In the genomic region with DNA sequence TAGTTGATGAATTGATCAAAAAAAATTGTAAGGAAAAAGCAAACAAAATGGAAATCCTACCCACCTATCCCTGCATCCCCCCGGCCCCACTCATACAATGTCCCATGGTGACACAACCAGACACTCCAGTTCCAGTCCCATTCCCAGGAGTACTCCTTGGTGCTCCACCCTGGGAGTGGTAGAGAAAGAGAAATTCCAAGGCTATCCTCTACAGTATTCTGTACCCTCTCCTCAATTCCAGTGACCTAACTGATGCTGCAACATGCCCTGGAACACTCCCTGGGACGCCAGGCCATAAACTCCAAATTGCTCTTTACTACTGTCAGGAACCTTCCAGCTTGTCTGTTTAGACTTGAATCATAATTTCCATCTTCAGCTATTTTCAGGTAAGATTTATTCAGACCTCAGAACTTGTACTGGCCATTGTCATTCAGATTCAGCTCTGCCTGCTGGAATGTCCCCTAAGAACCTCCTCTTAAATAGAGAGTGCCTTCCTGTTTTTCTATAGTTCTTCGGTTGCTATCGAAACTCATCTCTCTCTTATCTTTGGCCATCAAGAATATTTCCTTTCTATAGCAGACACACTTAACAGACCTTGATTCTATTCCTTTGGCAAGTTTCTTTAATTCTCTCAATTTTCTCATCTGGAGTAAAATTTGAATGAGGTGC, we compare ENCODE assay signal across 27 cellular contexts. TPM values are rescaled to one million over a fixed set of nuclear protein-coding genes. Genes with fewer than 3 reads are reported as not detected.
A peak's percentile ranks its signal among the peaks of the same experiment; 100 is the strongest.
DNase-seq lines count a peak whose midpoint lies in the region; ATAC-seq and TF ChIP-seq lines count a peak whose summit lies in the region.
"Had no signal": no experiment of that assay in that cellular context is flagged by ENCODE, and none has a peak within 500 bp of the region (broad histone marks: within the 10 kb centered on the region; RNA-seq: fewer than 3 reads in every experiment).

No MANE protein-coding gene starts in this region.

- peaks cover 22% of the 10 kb centered on the region for H3K27me3 Mint-ChIP-seq in T-helper 1 cell treated with Interleukin-12 subunit alpha and Interleukin-12 subunit beta and Interleukin-4 antibody, amounts not matched to agents 30 μg/mL and 1 μg/mL, for 36 hours (ENCODE audit: low read depth)
- H3K27me3 Mint-ChIP-seq in CD4-positive, alpha-beta memory T cell: peaks cover 7 to 16% of the 10 kb centered on the region in 2 donors
- H3K27me3 Mint-ChIP-seq in T-cell: peaks cover 5 to 13% of the 10 kb centered on the region in 2 donors
- H3K27me3 Mint-ChIP-seq in endothelial cell (ENCODE audit: unreplicated experiment): peaks cover 6% of the 10 kb centered on the region

- H3K4me3 ChIP-seq in CD4-positive, alpha-beta memory T cell (ENCODE audit: low read length in 2 of 2): no peak overlapping the region
- H3K4me3 ChIP-seq in right atrium auricular region: no peak overlapping the region
- H3K4me3 ChIP-seq: ascending aorta, lung, right lobe of liver, stomach, tibial artery had no signal

- CTCF ChIA-PET in CD4-positive, alpha-beta memory T cell (lab: Charles Lee; ENCODE audit: partially characterized antibody): interaction anchor here (1.4 kb wide), 1 partner anchor 36 kb away, joined by 5 read pairs; no protein-coding TSS in a partner anchor
- CTCF ChIA-PET in T-cell (lab: Charles Lee): no interaction called here

- no peaks in the 10 kb centered on the region for H3K9me3 Mint-ChIP-seq in T-helper 1 cell treated with Interleukin-12 subunit alpha and Interleukin-12 subunit beta and Interleukin-4 antibody, amounts not matched to agents 30 μg/mL and 1 μg/mL, for 36 hours
- H3K9me3 Mint-ChIP-seq in CD4-positive, alpha-beta memory T cell: peaks cover 0 to 2% (median 0%) of the 10 kb centered on the region in 8 donors
- H3K9me3 Mint-ChIP-seq in T-cell: no peaks in the 10 kb centered on the region
- H3K9me3 Mint-ChIP-seq in endothelial cell (ENCODE audit: unreplicated experiment): no peaks in the 10 kb centered on the region
- H3K9me3 Mint-ChIP-seq: central memory CD8-positive, alpha-beta T cell had no signal

- H3K27ac Mint-ChIP-seq in T-helper 1 cell treated with Interleukin-12 subunit alpha and Interleukin-12 subunit beta and Interleukin-4 antibody, amounts not matched to agents 30 μg/mL and 1 μg/mL, for 36 hours: peak overlapping the region; percentile 23
- peak overlapping the region in 6 of 7 donors; percentile 6 to 72 (median 64) for H3K27ac Mint-ChIP-seq in CD4-positive, alpha-beta memory T cell
- H3K27ac Mint-ChIP-seq in T-cell: peak overlapping the region; percentile 42 to 64
- peak overlapping the region; percentile 73 for H3K27ac Mint-ChIP-seq in endothelial cell (ENCODE audit: unreplicated experiment)

- peak overlapping the region; percentile 10 for H3K4me3 Mint-ChIP-seq in T-helper 1 cell treated with Interleukin-12 subunit alpha and Interleukin-12 subunit beta and Interleukin-4 antibody, amounts not matched to agents 30 μg/mL and 1 μg/mL, for 36 hours
- peak overlapping the region in 7 of 8 donors; percentile 2 to 61 (median 5) for H3K4me3 Mint-ChIP-seq in CD4-positive, alpha-beta memory T cell
- H3K4me3 Mint-ChIP-seq in T-cell: peak overlapping the region in 2 of 3 donors; percentile 5 to 48
- peak overlapping the region; percentile 40 for H3K4me3 Mint-ChIP-seq in endothelial cell (ENCODE audit: unreplicated experiment)
- H3K4me3 Mint-ChIP-seq: central memory CD8-positive, alpha-beta T cell had no signal

- H3K9me3 ChIP-seq in CD4-positive, alpha-beta memory T cell (ENCODE audit: control insufficient read depth in 1 of 2, low read length in 2 of 2): no peaks in the 10 kb centered on the region
- no peaks in the 10 kb centered on the region for H3K9me3 ChIP-seq in right atrium auricular region
- H3K9me3 ChIP-seq: ascending aorta, right lobe of liver, tibial artery had no signal

- H3K36me3 ChIP-seq in CD4-positive, alpha-beta memory T cell (ENCODE audit: insufficient read depth, low read length): no peaks in the 10 kb centered on the region
- H3K36me3 ChIP-seq in right atrium auricular region: no peaks in the 10 kb centered on the region
- H3K36me3 ChIP-seq: ascending aorta, right lobe of liver, stomach, tibial artery, WERI-Rb-1 had no signal

- H3K27ac ChIP-seq in CD4-positive, alpha-beta memory T cell (ENCODE audit: low read depth, low read length): no peak overlapping the region
- H3K27ac ChIP-seq in right atrium auricular region: no peak overlapping the region
- H3K27ac ChIP-seq: 22Rv1, ascending aorta, right lobe of liver, stomach, tibial artery, WERI-Rb-1 had no signal

- TF ChIP-seq CTCF in endothelial cell (IDR thresholded peaks at IDR 0.05; ENCODE audit: unreplicated experiment) (no peak), right atrium auricular region (IDR thresholded peaks at IDR 0.05) (no peak)

- H3K27me3 ChIP-seq in CD4-positive, alpha-beta memory T cell (ENCODE audit: insufficient read depth, low read length): no peaks in the 10 kb centered on the region
- H3K27me3 ChIP-seq in right atrium auricular region: no peaks in the 10 kb centered on the region
- H3K27me3 ChIP-seq: ascending aorta, right lobe of liver, tibial artery had no signal

- peak; percentile 34 to 75 (median 56) for ATAC-seq in T-cell (replicated peaks in 1 of 4)
- ATAC-seq: Panc1, right lobe of liver had no signal

- intact Hi-C loops in CD4-positive, alpha-beta memory T cell (cut with micrococcal nuclease): no loop called here

- POLR2A ChIA-PET in CD4-positive, alpha-beta memory T cell (lab: Charles Lee; ENCODE audit: partially characterized antibody): interaction anchor here (1.4 kb wide), 1 partner anchor 16 kb away, joined by 3 read pairs; no protein-coding TSS in a partner anchor
- POLR2A ChIA-PET in T-cell (lab: Charles Lee): interaction anchor here in 1 of 2 donors (0.6 kb wide), 1 partner anchor 1413 kb away, joined by 3 read pairs; no protein-coding TSS in a partner anchor

- H3K36me3 Mint-ChIP-seq in T-helper 1 cell treated with Interleukin-12 subunit alpha and Interleukin-12 subunit beta and Interleukin-4 antibody, amounts not matched to agents 30 μg/mL and 1 μg/mL, for 36 hours (ENCODE audit: low read depth): no peaks in the 10 kb centered on the region
- H3K36me3 Mint-ChIP-seq in CD4-positive, alpha-beta memory T cell: no peaks in the 10 kb centered on the region
- H3K36me3 Mint-ChIP-seq in T-cell: no peaks in the 10 kb centered on the region
- H3K36me3 Mint-ChIP-seq in endothelial cell (ENCODE audit: low read depth, unreplicated experiment): no peaks in the 10 kb centered on the region

- peaks cover 14% of the 10 kb centered on the region for H3K4me1 ChIP-seq in CD4-positive, alpha-beta memory T cell (ENCODE audit: insufficient read depth, low read length)
- no peaks in the 10 kb centered on the region for H3K4me1 ChIP-seq in right atrium auricular region
- H3K4me1 ChIP-seq: ascending aorta, right lobe of liver, stomach, tibial artery had no signal

- DNase-seq in T-helper 1 cell: no peak
- peak in 1 of 5 donors; percentile 17 for DNase-seq in CD4-positive, alpha-beta memory T cell
- no peak for DNase-seq in T-cell
- no peak for DNase-seq in endothelial cell (ENCODE audit: low spot score)
- no peak for DNase-seq in right atrium auricular region (ENCODE audit: low spot score)
- no peak for DNase-seq in NCI-H524 treated with DMSO at 0.1 percent for 48 hours (lab: John Stamatoyannopoulos, UW)
- no peak for DNase-seq in T-helper 9 cell
- DNase-seq: activated CD4-positive, alpha-beta T cell treated with anti-CD3 and anti-CD28 coated beads, Interleukin-2, amount 50 U/mL, for 48 hours; activated gamma-delta T cell treated with Interleukin-2 at 50 U/mL for 16 hours; dermis blood vessel endothelial cell; DMS53; GDM1; KG1; NCI-H2171; NCI-H524; posterior cingulate gyrus; right lobe of liver; stomach; tibial artery; WERI-Rb-1 had no signal

- H3K4me1 Mint-ChIP-seq in T-helper 1 cell treated with Interleukin-12 subunit alpha and Interleukin-12 subunit beta and Interleukin-4 antibody, amounts not matched to agents 30 μg/mL and 1 μg/mL, for 36 hours (ENCODE audit: low read depth): peaks cover 14% of the 10 kb centered on the region
- peaks cover 9 to 18% (median 15%) of the 10 kb centered on the region in 4 donors for H3K4me1 Mint-ChIP-seq in CD4-positive, alpha-beta memory T cell
- H3K4me1 Mint-ChIP-seq in T-cell (peaks cover 16 to 20% (median 18%) of the 10 kb centered on the region in 3 donors), endothelial cell (ENCODE audit: unreplicated experiment) (peaks cover 20% of the 10 kb centered on the region)
- H3K4me1 Mint-ChIP-seq: central memory CD8-positive, alpha-beta T cell had no signal

RNA-seq across cellular contexts. Expression of a gene that starts 8.7 kb away (rescaled TPM):
- not detected for total RNA-seq in CD4-positive, alpha-beta memory T cell
- not detected for polyA plus RNA-seq in CD4-positive, alpha-beta memory T cell
- total RNA-seq in T-cell (not detected), endothelial cell (ENCODE audit: unreplicated experiment) (not detected), right atrium auricular region (not detected)
- total RNA-seq: ascending aorta, dermis blood vessel endothelial cell, mucosa of gallbladder, right lobe of liver, stomach had no signal
- polyA plus RNA-seq: lung, stomach had no signal

RNA-seq across cellular contexts. Expression of a gene that starts 18.7 kb away (rescaled TPM):
- not detected for total RNA-seq in CD4-positive, alpha-beta memory T cell
- polyA plus RNA-seq in CD4-positive, alpha-beta memory T cell: not detected
- total RNA-seq in T-cell (not detected), endothelial cell (ENCODE audit: unreplicated experiment) (not detected), right atrium auricular region (not detected)
- total RNA-seq: ascending aorta, dermis blood vessel endothelial cell, lung, mucosa of gallbladder, right lobe of liver, stomach had no signal
- polyA plus RNA-seq: lung, stomach had no signal

Comparison
In these comparisons a context has a peak if more than half of its experiments do, and no peak if none do; other contexts are left out.
1. H3K27ac Mint-ChIP-seq: peak in every context shown above with its lines; median percentile 73 in endothelial cell; 64 in CD4-positive, alpha-beta memory T cell; 53 in T-cell; 23 in T-helper 1 cell treated with Interleukin-12 subunit alpha and Interleukin-12 subunit beta and Interleukin-4 antibody, amounts not matched to agents 30 μg/mL and 1 μg/mL, for 36 hours.